8 cellular contexts compared by ENCODE assay signal in the genomic region with DNA sequence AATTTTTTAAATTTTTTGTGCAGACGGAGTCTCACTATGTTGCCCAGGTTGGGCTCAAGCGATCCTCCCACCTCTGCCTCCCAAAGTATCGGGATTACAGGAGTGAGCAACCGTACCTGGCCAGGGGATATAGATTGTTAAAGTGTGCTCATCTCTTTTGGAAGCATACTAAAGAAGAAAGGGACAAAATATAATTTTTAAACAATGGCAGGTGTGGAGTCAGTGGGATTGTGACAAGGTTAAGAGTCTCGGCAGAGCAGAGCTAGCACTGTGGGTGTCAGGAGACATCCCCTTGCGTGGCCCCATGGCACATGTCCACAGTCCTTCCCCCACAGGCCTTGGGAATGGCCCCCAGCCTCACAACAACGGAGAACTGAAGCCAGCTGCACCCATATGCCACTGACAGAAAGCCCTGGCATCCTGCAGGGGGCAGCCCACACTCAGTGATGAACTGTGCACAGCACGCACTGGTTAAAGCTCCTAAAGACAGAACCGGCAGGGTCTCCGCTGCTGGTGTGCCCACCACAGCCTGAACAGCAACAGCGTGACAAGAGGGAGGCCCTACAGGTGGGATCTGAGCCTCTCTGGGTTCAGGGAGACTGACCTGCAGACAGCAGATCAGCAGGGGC. TPM values are rescaled to one million over a fixed set of nuclear protein-coding genes. Genes with fewer than 3 reads are reported as not detected.
DNase-seq lines count a peak whose midpoint lies in the region; ATAC-seq, FAIRE-seq and TF ChIP-seq lines count a peak whose summit lies in the region.

No MANE protein-coding gene starts in this region.

- H3K27me3 ChIP-seq in AG04450 (ENCODE audit: control insufficient read depth, insufficient read depth, low read length) (no peaks in the 10 kb centered on the region), H1 (replicated peaks in 1 of 4; ENCODE audit: control insufficient read depth in 3 of 4, extremely low read depth in 1 of 4, insufficient read depth in 3 of 4, low read length in 3 of 4) (no peaks in the 10 kb centered on the region), neuronal stem cell (ENCODE audit: control insufficient read depth in 3 of 3, insufficient read depth in 3 of 3, low read depth in 1 of 3, low read length in 3 of 3) (no peaks in the 10 kb centered on the region)

- H3K4me1 ChIP-seq in H1 (replicated peaks in 1 of 4; ENCODE audit: control insufficient read depth in 3 of 4, insufficient read depth in 4 of 4, low read length in 3 of 4), result no peaks in the 10 kb centered on the region; a peak in 1 of 7 replicates
- no peaks in the 10 kb centered on the region for H3K4me1 ChIP-seq in neuronal stem cell (ENCODE audit: control insufficient read depth in 2 of 2, insufficient read depth in 1 of 2, low read depth in 1 of 2, low read length in 2 of 2)

- no peak overlapping the region for H3K23ac ChIP-seq in H1 (ENCODE audit: insufficient read length)
- peak overlapping the region; percentile 86 for H3K23ac ChIP-seq in neuronal stem cell (ENCODE audit: low read depth, low read length, poor library complexity)

- H3K79me1 ChIP-seq in H1 (ENCODE audit: low read depth, low read length) (no peaks in the 10 kb centered on the region), neuronal stem cell (ENCODE audit: low read depth, low read length) (peaks cover 2% of the 10 kb centered on the region)

- ATAC-seq in HG03439 (IDR thresholded peaks at IDR 0.05; ENCODE audit: unreplicated experiment), result no peak
- no peak for ATAC-seq in GM21447 (IDR thresholded peaks at IDR 0.05; ENCODE audit: unreplicated experiment)

- FAIRE-seq in H1 (lab: Jason Lieb, UNC), result no peak

- WGBS in H1 (ENCODE audit: extremely low coverage in 1 of 2, insufficient coverage in 1 of 2, insufficient read length in 1 of 2, insufficient replicate concordance in 2 of 2, low coverage in 1 of 2, low lambda C conversion rate in 2 of 2, missing lambda C conversion rate in 1 of 2), 2 experiments, result 83% methylated on average over 11 of the region's 11 CpGs; no CpG with 5 or more reads in 1 of the 2 experiments
- no CpG with 5 or more reads among the region's 11 CpGs for WGBS in neuronal stem cell (ENCODE audit: extremely low coverage in 2 of 2, insufficient read length in 2 of 2, insufficient replicate concordance in 1 of 2), 2 donors

- H3K4me3 ChIP-seq in AG04450 (ENCODE audit: low read depth, low read length), result no peak overlapping the region
- no peak overlapping the region for H3K4me3 ChIP-seq in H1 (ENCODE audit: extremely low read depth in 1 of 4, insufficient read depth in 2 of 4, low read depth in 3 of 4, low read length in 4 of 4)
- peak overlapping the region in 1 of 2 donors; percentile 32 for H3K4me3 ChIP-seq in neuronal stem cell (ENCODE audit: low read length in 2 of 2)

- H4K8ac ChIP-seq in H1 (ENCODE audit: extremely low read depth, insufficient read depth, low read length) (no peak overlapping the region), neuronal stem cell (ENCODE audit: low read depth, low read length) (no peak overlapping the region)

- H3K27ac ChIP-seq in AG04450 (ENCODE audit: low read depth, low read length) (no peak overlapping the region), H1 (ENCODE audit: low read depth, low read length) (no peak overlapping the region), neuronal stem cell (replicated peaks; ENCODE audit: low read length) (no peak overlapping the region)

- POLR2A ChIA-PET in AG04450 (lab: Yijun Ruan, JAX), result interaction anchor here (0.5 to 1.3 kb wide), 3 partner anchors 82 to 200 kb away, joined by 3 to 5 read pairs (median 4); a partner anchor contains a TSS
- POLR2A ChIA-PET in H1 (lab: Charles Lee; ENCODE audit: partially characterized antibody), result no interaction called here

- no peak overlapping the region for H2BK12ac ChIP-seq in H1 (ENCODE audit: low read depth, low read length)
- H2BK12ac ChIP-seq in neuronal stem cell (ENCODE audit: low read length), result no peak overlapping the region

- H2AK5ac ChIP-seq in H1 (ENCODE audit: low read depth, low read length), result no peak overlapping the region
- no peak overlapping the region for H2AK5ac ChIP-seq in neuronal stem cell (ENCODE audit: low read depth, low read length)

- TF ChIP-seq EP300 in H1 (IDR thresholded peaks at IDR 0.05; ENCODE audit: borderline replicate concordance in 1 of 2, low read depth in 2 of 2, low read length in 2 of 2), result no peak

- no peak overlapping the region for H2BK5ac ChIP-seq in H1 (ENCODE audit: low read depth, low read length)
- H2BK5ac ChIP-seq in neuronal stem cell (ENCODE audit: low read length), result no peak overlapping the region

- no peak overlapping the region for H2BK15ac ChIP-seq in H1 (ENCODE audit: low read length)
- H2BK15ac ChIP-seq in neuronal stem cell (ENCODE audit: low read length), result no peak overlapping the region

- no peak for TF ChIP-seq POLR2A in H1 (IDR thresholded peaks at IDR 0.05; ENCODE audit: control extremely low read depth in 1 of 2, low read depth in 2 of 2, low read length in 2 of 2)

- no peaks in the 10 kb centered on the region for H3K79me2 ChIP-seq in H1 (ENCODE audit: control insufficient read depth in 1 of 2, insufficient read depth in 2 of 2, low read length in 2 of 2)

- H3K4me2 ChIP-seq in H1 (ENCODE audit: insufficient read depth in 1 of 2, low read depth in 2 of 2, low read length in 2 of 2) (no peak overlapping the region), neuronal stem cell (ENCODE audit: insufficient read depth, low read length, poor library complexity, severe bottlenecking) (no peak overlapping the region)

- no peak overlapping the region for H3K56ac ChIP-seq in H1 (replicated peaks; ENCODE audit: insufficient read length, low read depth, low read length)

- no peak overlapping the region for H3K18ac ChIP-seq in H1 (ENCODE audit: extremely low read depth, low read length)
- H3K18ac ChIP-seq in neuronal stem cell (ENCODE audit: low read length), result no peak overlapping the region

- no peaks in the 10 kb centered on the region for H3K23me2 ChIP-seq in H1 (ENCODE audit: low read depth, low read length)

- H3K4ac ChIP-seq in H1 (replicated peaks; ENCODE audit: insufficient read length, low read depth, low read length) (no peak overlapping the region), neuronal stem cell (ENCODE audit: low read length) (no peak overlapping the region)

- peak; percentile 16 for DNase-seq in AG04450 (ENCODE audit: low read depth, low spot score)
- peak; percentile 28 for DNase-seq in GM20000 (ENCODE audit: low spot score)
- DNase-seq in UCSD-AML1 (lab: John Stamatoyannopoulos, UW; ENCODE audit: unreplicated experiment), result peak; percentile 58
- peak; percentile 29 to 71 for DNase-seq in H1 (ENCODE audit: low read depth in 1 of 2, low spot score in 2 of 2)
- peak; percentile 20 for DNase-seq in neuronal stem cell (ENCODE audit: low spot score)
- no peak for DNase-seq in NK-92 treated with Interleukin-12 subunit alpha and Interleukin-12 subunit beta, amount 100 ng/mL, for 24 hours (lab: John Stamatoyannopoulos, UW)

- H4K91ac ChIP-seq in H1 (replicated peaks; ENCODE audit: insufficient read length, low read length) (no peak overlapping the region), neuronal stem cell (ENCODE audit: low read depth, low read length, poor library complexity) (no peak overlapping the region)

- TF ChIP-seq CTCF in AG04450 (IDR thresholded peaks at IDR 0.05; ENCODE audit: low read depth, low read length) (peak; percentile 79), GM20000 (IDR thresholded peaks at IDR 0.05; ENCODE audit: extremely low read depth, missing control alignments) (peak; percentile 52), H1 (IDR thresholded peaks at IDR 0.05; ENCODE audit: control extremely low read depth in 1 of 3, insufficient read depth in 1 of 3, low read depth in 1 of 3, low read length in 3 of 3) (peak; percentile 79 to 89 (median 80))

- no peak overlapping the region for H2BK20ac ChIP-seq in H1 (ENCODE audit: low read length)

- H2AFZ ChIP-seq in H1 (ENCODE audit: low read length) (no peak overlapping the region), neuronal stem cell (ENCODE audit: low read length) (no peak overlapping the region)

- no peaks in the 10 kb centered on the region for H3K9me3 ChIP-seq in AG04450 (ENCODE audit: control insufficient read depth, insufficient read depth, low read length)
- no peaks in the 10 kb centered on the region for H3K9me3 ChIP-seq in H1 (ENCODE audit: insufficient read depth in 2 of 2, low read depth in 1 of 2, low read length in 1 of 2)
- H3K9me3 ChIP-seq in neuronal stem cell (replicated peaks in 1 of 2; ENCODE audit: control insufficient read depth in 2 of 2, insufficient read depth in 1 of 2, low read depth in 1 of 2, low read length in 2 of 2), result no peaks in the 10 kb centered on the region

- peaks cover 0 to 8% (median 5%) of the 10 kb centered on the region in 4 experiments; a peak in 2 of 8 replicates for H3K36me3 ChIP-seq in H1 (ENCODE audit: control insufficient read depth in 2 of 4, insufficient read depth in 4 of 4, low read length in 3 of 4)
- H3K36me3 ChIP-seq in neuronal stem cell (replicated peaks in 1 of 2; ENCODE audit: control insufficient read depth in 2 of 2, insufficient read depth in 2 of 2, low read length in 2 of 2), result peaks cover 32 to 86% of the 10 kb centered on the region in 2 donors

- H3K14ac ChIP-seq in H1 (ENCODE audit: insufficient read length) (no peak overlapping the region), neuronal stem cell (ENCODE audit: low read length) (no peak overlapping the region)

- H3K9ac ChIP-seq in H1 (replicated peaks in 1 of 4; ENCODE audit: extremely low read depth in 1 of 4, low read depth in 3 of 4, low read length in 3 of 4) (no peak overlapping the region), neuronal stem cell (ENCODE audit: low read depth, low read length, poor library complexity) (no peak overlapping the region)

- H4K5ac ChIP-seq in H1 (ENCODE audit: insufficient read length, low read depth, low read length), result no peak overlapping the region

- TF ChIP-seq RAD21 in H1 (IDR thresholded peaks at IDR 0.05 in 1 of 2, conservative IDR thresholded peaks at IDR 0.05 in 1 of 2; ENCODE audit: low read depth in 2 of 2, low read length in 2 of 2), result peak; percentile 86 to 92

- H2BK120ac ChIP-seq in H1 (replicated peaks; ENCODE audit: low read depth, low read length), result no peak overlapping the region
- H2BK120ac ChIP-seq in neuronal stem cell (ENCODE audit: low read depth, low read length), result no peak overlapping the region

- CTCF ChIA-PET in AG04450 (lab: Charles Lee), result interaction anchor here (0.5 to 5.1 kb wide), 17 partner anchors 8 to 179 kb away, joined by 3 to 38 read pairs (median 5); a partner anchor contains a TSS
- CTCF ChIA-PET in H1 (lab: Charles Lee; ENCODE audit: partially characterized antibody), result interaction anchor here (0.6 to 2.9 kb wide), 29 partner anchors 9 to 396 kb away, joined by 3 to 17 read pairs (median 5); a partner anchor contains a TSS

- H4K20me1 ChIP-seq in H1 (replicated peaks in 1 of 2; ENCODE audit: control insufficient read depth in 1 of 2, insufficient read depth in 2 of 2, low read length in 2 of 2), result peaks cover 0 to 4% of the 10 kb centered on the region in 2 experiments

RNA-seq across cellular contexts. Expression of a gene that starts 29.9 kb away (rescaled TPM):
- 0.06 and 0.09 TPM in 2 replicates for polyA plus RNA-seq in AG04450 (2011; rRNA removed)
- polyA minus RNA-seq in AG04450 (2011; rRNA and poly(A)+ RNA removed), result 0.17 and 0.18 TPM in 2 replicates
- not detected in 2 replicates for total RNA-seq in H1 (2021; fragmentation: NEBNext Ultra II Directional; extraction: Animal tissue kit (Norgen Biotek cat#: 25700))
- polyA plus RNA-seq in H1 (2011; rRNA removed), result not detected in 2 replicates
- polyA plus RNA-seq in H1 (2011; cell fraction: cytosol; rRNA removed), result 0.04 TPM
- not detected for polyA plus RNA-seq in H1 (2011; cell fraction: nucleus; rRNA removed)
- 0.06 to 0.16 TPM in 2 of 4 replicates, not detected in the others for polyA plus RNA-seq in H1 (2012, experiment 1 of 2)
- not detected for polyA plus RNA-seq in H1 (2012, experiment 2 of 2)
- polyA plus RNA-seq in H1 (2013, experiment 1 of 2), result 0.02 TPM
- polyA plus RNA-seq in H1 (2013, experiment 2 of 2), result not detected
- polyA minus RNA-seq in H1 (2011; rRNA and poly(A)+ RNA removed), result 0.13 TPM in 1 of 2 replicates, not detected in the other
- polyA minus RNA-seq in H1 (2011; cell fraction: cytosol; rRNA and poly(A)+ RNA removed), result not detected
- polyA minus RNA-seq in H1 (2011; cell fraction: nucleus; rRNA and poly(A)+ RNA removed), result not detected
- polyA plus RNA-seq in neuronal stem cell (2013, experiment 1 of 2), result not detected
- polyA plus RNA-seq in neuronal stem cell (2013, experiment 2 of 2), result not detected

RNA-seq across cellular contexts. Expression of a gene that starts 54.8 kb away (rescaled TPM):
- polyA plus RNA-seq in AG04450 (2011; rRNA removed), result 27.5 and 35.8 TPM in 2 replicates
- 48.5 and 59.0 TPM in 2 replicates for polyA minus RNA-seq in AG04450 (2011; rRNA and poly(A)+ RNA removed)
- total RNA-seq in H1 (2021; fragmentation: NEBNext Ultra II Directional; extraction: Animal tissue kit (Norgen Biotek cat#: 25700)), result 34.0 and 37.7 TPM in 2 replicates
- 22.5 and 28.3 TPM in 2 replicates for polyA plus RNA-seq in H1 (2011; rRNA removed)
- polyA plus RNA-seq in H1 (2011; cell fraction: cytosol; rRNA removed), result 23.0 TPM
- polyA plus RNA-seq in H1 (2011; cell fraction: nucleus; rRNA removed), result 116 TPM
- polyA plus RNA-seq in H1 (2012, experiment 1 of 2), result 30.4 to 38.0 TPM (median 35.4 TPM) in 4 replicates
- polyA plus RNA-seq in H1 (2012, experiment 2 of 2), result 18.6 TPM
- 13.6 TPM for polyA plus RNA-seq in H1 (2013, experiment 1 of 2)
- polyA plus RNA-seq in H1 (2013, experiment 2 of 2), result 11.0 TPM
- 47.2 and 62.2 TPM in 2 replicates for polyA minus RNA-seq in H1 (2011; rRNA and poly(A)+ RNA removed)
- polyA minus RNA-seq in H1 (2011; cell fraction: cytosol; rRNA and poly(A)+ RNA removed), result 26.9 TPM
- 63.2 TPM for polyA minus RNA-seq in H1 (2011; cell fraction: nucleus; rRNA and poly(A)+ RNA removed)
- polyA plus RNA-seq in neuronal stem cell (2013, experiment 1 of 2), result 20.2 TPM
- polyA plus RNA-seq in neuronal stem cell (2013, experiment 2 of 2), result 20.8 TPM

RNA-seq across cellular contexts. Expression of a gene that starts 55.0 kb away (rescaled TPM):
- polyA plus RNA-seq in AG04450 (2011; rRNA removed), result 41.4 and 45.5 TPM in 2 replicates
- polyA minus RNA-seq in AG04450 (2011; rRNA and poly(A)+ RNA removed), result 19.5 and 20.0 TPM in 2 replicates
- total RNA-seq in H1 (2021; fragmentation: NEBNext Ultra II Directional; extraction: Animal tissue kit (Norgen Biotek cat#: 25700)), result 11.2 and 15.0 TPM in 2 replicates
- 7.1 and 11.8 TPM in 2 replicates for polyA plus RNA-seq in H1 (2011; rRNA removed)
- polyA plus RNA-seq in H1 (2011; cell fraction: cytosol; rRNA removed), result 12.2 TPM
- polyA plus RNA-seq in H1 (2011; cell fraction: nucleus; rRNA removed), result 10.0 TPM
- polyA plus RNA-seq in H1 (2012, experiment 1 of 2), result 14.2 to 18.4 TPM (median 14.7 TPM) in 4 replicates
- 3.3 TPM for polyA plus RNA-seq in H1 (2012, experiment 2 of 2)
- 14.4 TPM for polyA plus RNA-seq in H1 (2013, experiment 1 of 2)
- 14.7 TPM for polyA plus RNA-seq in H1 (2013, experiment 2 of 2)
- 8.4 and 12.1 TPM in 2 replicates for polyA minus RNA-seq in H1 (2011; rRNA and poly(A)+ RNA removed)
- 5.9 TPM for polyA minus RNA-seq in H1 (2011; cell fraction: cytosol; rRNA and poly(A)+ RNA removed)
- 5.6 TPM for polyA minus RNA-seq in H1 (2011; cell fraction: nucleus; rRNA and poly(A)+ RNA removed)
- 25.2 TPM for polyA plus RNA-seq in neuronal stem cell (2013, experiment 1 of 2)
- 23.6 TPM for polyA plus RNA-seq in neuronal stem cell (2013, experiment 2 of 2)
